9 cellular contexts compared by ENCODE assay signal in genomic region chr2:227766361-227766883, GRCh38. TPM values are rescaled to one million over a fixed set of nuclear protein-coding genes. Genes with fewer than 3 reads are reported as not detected.
DNase-seq lines count a peak whose midpoint lies in the region; ATAC-seq, FAIRE-seq and TF ChIP-seq lines count a peak whose summit lies in the region.
"Had no signal": no experiment of that assay in that cellular context is flagged by ENCODE, and none has a peak within 500 bp of the region (broad histone marks: within the 10 kb centered on the region; RNA-seq: fewer than 3 reads in every experiment).

No MANE protein-coding gene starts in this region.

- peak; percentile 99 for ATAC-seq in left ventricle myocardium superior

- TF ChIP-seq POLR2A in H54 (IDR thresholded peaks at IDR 0.05; ENCODE audit: low read depth, low read length) (no peak), adrenal gland (IDR thresholded peaks at IDR 0.05) (no peak), sigmoid colon (IDR thresholded peaks at IDR 0.05) (no peak)

- H3K9me3 ChIP-seq in adrenal gland (replicated peaks in 1 of 3), result no peaks in the 10 kb centered on the region
- no peaks in the 10 kb centered on the region for H3K9me3 ChIP-seq in sigmoid colon

- H3K27me3 ChIP-seq in adrenal gland (no peaks in the 10 kb centered on the region), sigmoid colon (no peaks in the 10 kb centered on the region)

- WGBS in adrenal gland, 4 donors, result 17 to 21% (median 19%) methylated on average over 12 of the region's 12 CpGs
- 14 to 28% methylated on average over 12 of the region's 12 CpGs for WGBS in sigmoid colon, 2 donors

- TF ChIP-seq EP300 in sigmoid colon (IDR thresholded peaks at IDR 0.05), result no peak

- peak; percentile 72 for TF ChIP-seq CTCF in GM12865 (IDR thresholded peaks at IDR 0.05; ENCODE audit: insufficient read depth, low read depth, low read length, missing control alignments)
- peak; percentile 77 for TF ChIP-seq CTCF in LNCAP (IDR thresholded peaks at IDR 0.05)
- peak; percentile 79 to 93 (median 90) for TF ChIP-seq CTCF in adrenal gland (IDR thresholded peaks at IDR 0.05)
- peak; percentile 72 to 84 (median 78) for TF ChIP-seq CTCF in sigmoid colon (IDR thresholded peaks at IDR 0.05)

- DNase-seq in GM12865 (ENCODE audit: low read depth) (peak; percentile 74), H54 (ENCODE audit: insufficient read length, low spot score) (peak; percentile 88), SW480 (ENCODE audit: low spot score) (peak; percentile 61), adrenal gland (peak; percentile 80 to 93 (median 87)), left ventricle myocardium superior (peak; percentile 83), sigmoid colon (peak; percentile 87), NCI-H128 (lab: John Stamatoyannopoulos, UW; ENCODE audit: unreplicated experiment) (no peak)

- no peak overlapping the region for H3K27ac ChIP-seq in adrenal gland
- H3K27ac ChIP-seq in sigmoid colon, result no peak overlapping the region

- FAIRE-seq in H54 (lab: Jason Lieb, UNC), result peak; percentile 93

- H3K36me3 ChIP-seq in adrenal gland (replicated peaks in 1 of 2), result no peaks in the 10 kb centered on the region
- H3K36me3 ChIP-seq in sigmoid colon, result no peaks in the 10 kb centered on the region

- intact Hi-C loops in adrenal gland (cut with DNase I), result loop anchor here (5.0 to 10.0 kb wide), 4 partner anchors 109 to 364 kb away; no protein-coding TSS in a partner anchor
- intact Hi-C loops in left ventricle myocardium superior (cut with micrococcal nuclease), result no loop called here
- intact Hi-C loops in sigmoid colon (cut with DNase I), result loop anchor here (1.0 to 5.0 kb wide), 3 partner anchors 108 to 360 kb away; partner anchors contain the start of gene AGFG1

- H3K4me1 ChIP-seq in adrenal gland (replicated peaks in 1 of 2) (peaks cover 4 to 6% of the 10 kb centered on the region in 2 donors), sigmoid colon (peaks cover 0 to 5% (median 2%) of the 10 kb centered on the region in 4 donors)

- H3K4me3 ChIP-seq in GM12865 (ENCODE audit: low read depth, low read length), result no peak overlapping the region
- H3K4me3 ChIP-seq in adrenal gland, result no peak overlapping the region
- H3K4me3 ChIP-seq in sigmoid colon, result no peak overlapping the region

RNA-seq across cellular contexts. Expression of gene SCYGR8, which starts 20.7 kb away (rescaled TPM):
- total RNA-seq in adrenal gland (not detected), left ventricle myocardium superior (not detected), sigmoid colon (not detected)
- polyA plus RNA-seq in adrenal gland (not detected), sigmoid colon (not detected)
- total RNA-seq: temporal lobe had no signal

RNA-seq across cellular contexts. Expression of gene SCYGR7, which starts 38.3 kb away (rescaled TPM):
- total RNA-seq in adrenal gland (not detected), left ventricle myocardium superior (not detected), sigmoid colon (not detected)
- polyA plus RNA-seq in adrenal gland (not detected), sigmoid colon (not detected)
- total RNA-seq: temporal lobe had no signal

RNA-seq across cellular contexts. Expression of gene SCYGR6, which starts 41.9 kb away (rescaled TPM):
- not detected for total RNA-seq in adrenal gland
- not detected for polyA plus RNA-seq in adrenal gland
- not detected for total RNA-seq in left ventricle myocardium superior
- total RNA-seq in sigmoid colon, result not detected
- polyA plus RNA-seq in sigmoid colon, result not detected
- total RNA-seq: temporal lobe had no signal

RNA-seq across cellular contexts. Expression of gene CCL20, which starts 47.2 kb away (rescaled TPM):
- total RNA-seq in adrenal gland (under 1 TPM in 1 of 8 donors, not detected in 7; 0.39 TPM), left ventricle myocardium superior (not detected), sigmoid colon (10 to 100 TPM in 1 of 4 donors, 1 to 10 TPM in 1, not detected in 2; 6.4 to 11.4 TPM)
- polyA plus RNA-seq in adrenal gland (under 1 TPM; 0.40 to 0.80 (median 0.51) TPM), sigmoid colon (100 to 1,000 TPM in 1 of 3 donors, 10 to 100 TPM in 2; 15.6 to 255 (median 61.3) TPM)
- total RNA-seq: temporal lobe had no signal

RNA-seq across cellular contexts. Expression of gene SLC19A3, which starts 48.6 kb away (rescaled TPM):
- total RNA-seq in adrenal gland, result 1 to 10 TPM in 4 of 8 donors, under 1 TPM in 3, not detected in 1; 0.18 to 2.4 (median 1.2) TPM
- polyA plus RNA-seq in adrenal gland, result 1 to 10 TPM in 1 of 3 donors, under 1 TPM in 2; 0.37 to 7.9 (median 0.97) TPM
- 1.2 TPM for total RNA-seq in left ventricle myocardium superior
- 1 to 10 TPM in 3 of 4 donors, under 1 TPM in 1; 0.95 to 8.2 (median 1.5) TPM for total RNA-seq in sigmoid colon
- polyA plus RNA-seq in sigmoid colon, result 1 to 10 TPM in 2 of 3 donors, under 1 TPM in 1; 0.69 to 4.6 (median 1.2) TPM
